ENCODE assay signal across 1 cellular context in the genomic region with DNA sequence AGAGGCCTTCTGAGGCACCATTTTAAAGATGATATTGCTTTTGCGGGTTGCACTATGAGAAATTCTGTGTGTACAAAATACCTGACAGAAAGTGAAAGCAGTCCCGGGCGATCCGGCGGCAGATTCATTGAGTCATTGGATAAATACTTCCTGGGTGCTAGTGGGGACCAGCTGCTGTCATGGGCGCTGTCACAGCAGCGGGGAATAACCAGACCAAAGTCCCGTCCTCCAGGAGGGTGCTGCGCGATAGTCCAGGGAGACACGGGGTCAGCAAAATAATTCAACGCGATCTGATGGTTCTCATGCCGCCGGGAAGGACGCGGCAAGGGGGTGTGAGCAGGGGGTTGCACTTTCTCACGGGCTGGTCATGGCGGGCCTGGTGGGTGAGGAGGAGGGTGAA.
TF ChIP-seq lines count a peak whose summit lies in the region.

No MANE protein-coding gene starts in this region.

TF ChIP-seq in HepG2, 621 proteins besides CTCF, POLR2A, EP300 and RAD21 (continued from another document and continues in another):
- TF ChIP-seq SOX13 (IDR thresholded peaks at IDR 0.05) (no peak), SOX13 (CRISPR knock-in tag; conservative IDR thresholded peaks at IDR 0.05 in 1 of 2, IDR thresholded peaks at IDR 0.05 in 1 of 2) (no peak; a peak in 1 of 4 replicates), NFKB2 (CRISPR knock-in tag; IDR thresholded peaks at IDR 0.05; ENCODE audit: borderline replicate concordance) (no peak), ZNF83 (CRISPR knock-in tag; IDR thresholded peaks at IDR 0.05; ENCODE audit: borderline replicate concordance) (no peak), CCAR2 (optimal IDR thresholded peaks at IDR 0.05; ENCODE audit: low read depth, low read length) (no peak), SALL2 (CRISPR knock-in tag; IDR thresholded peaks at IDR 0.05) (no peak), HNRNPUL1 (IDR thresholded peaks at IDR 0.05; ENCODE audit: low read depth, low read length) (no peak), CBFB (CRISPR knock-in tag; IDR thresholded peaks at IDR 0.05) (no peak), ZNF468 (CRISPR knock-in tag; IDR thresholded peaks at IDR 0.05) (no peak), ZMYM3 (CRISPR knock-in tag; IDR thresholded peaks at IDR 0.05) (no peak), BORCS8-MEF2B (CRISPR knock-in tag; IDR thresholded peaks at IDR 0.05) (no peak), ZNF687 (CRISPR knock-in tag; IDR thresholded peaks at IDR 0.05) (peak; percentile 62), WIZ (CRISPR knock-in tag; IDR thresholded peaks at IDR 0.05) (no peak), GRHL1 (CRISPR knock-in tag; conservative IDR thresholded peaks at IDR 0.05) (no peak), PCBP2 (optimal IDR thresholded peaks at IDR 0.05; ENCODE audit: low read depth, low read length, poor library complexity, severe bottlenecking) (no peak), HMG20A (CRISPR knock-in tag; IDR thresholded peaks at IDR 0.05; ENCODE audit: borderline replicate concordance) (0 out of 2 replicates have a peak, but pooled peaks have one; percentile 17), ZNF138 (CRISPR knock-in tag; IDR thresholded peaks at IDR 0.05; ENCODE audit: low read depth) (no peak), SCMH1 (CRISPR knock-in tag; IDR thresholded peaks at IDR 0.05; ENCODE audit: borderline replicate concordance) (no peak), ARID5B (CRISPR knock-in tag; IDR thresholded peaks at IDR 0.05) (peak; percentile 77), SP5 (CRISPR knock-in tag; IDR thresholded peaks at IDR 0.05; ENCODE audit: borderline replicate concordance, low read depth) (no peak), SMAD3 (CRISPR knock-in tag; IDR thresholded peaks at IDR 0.05) (no peak), KLF16 (CRISPR knock-in tag; IDR thresholded peaks at IDR 0.05) (no peak), MBNL3 (CRISPR knock-in tag; conservative IDR thresholded peaks at IDR 0.05) (no peak), TFAP4 (IDR thresholded peaks at IDR 0.05; ENCODE audit: borderline replicate concordance, low read depth) (peak; percentile 92), ZNF564 (CRISPR knock-in tag; IDR thresholded peaks at IDR 0.05) (no peak), MED13 (CRISPR knock-in tag; IDR thresholded peaks at IDR 0.05) (no peak), HCFC1 (IDR thresholded peaks at IDR 0.05; ENCODE audit: low read depth, low read length) (no peak), ZNF546 (CRISPR knock-in tag; conservative IDR thresholded peaks at IDR 0.05) (no peak), U2AF1 (optimal IDR thresholded peaks at IDR 0.05; ENCODE audit: low read depth, low read length) (no peak), HNF4G (IDR thresholded peaks at IDR 0.05; ENCODE audit: borderline replicate concordance, low read depth, low read length) (no peak), HNF4G (CRISPR knock-in tag; IDR thresholded peaks at IDR 0.05; ENCODE audit: borderline replicate concordance, low read depth) (no peak), GTF2F1 (IDR thresholded peaks at IDR 0.05; ENCODE audit: low read length) (no peak), THAP8 (CRISPR knock-in tag; IDR thresholded peaks at IDR 0.05; ENCODE audit: borderline replicate concordance) (no peak), ATM (IDR thresholded peaks at IDR 0.05; ENCODE audit: borderline replicate concordance) (no peak), SSRP1 (CRISPR knock-in tag; IDR thresholded peaks at IDR 0.05) (no peak), ZNF766 (CRISPR knock-in tag; IDR thresholded peaks at IDR 0.05; ENCODE audit: borderline replicate concordance) (no peak), ZNF652 (CRISPR knock-in tag; IDR thresholded peaks at IDR 0.05; ENCODE audit: borderline replicate concordance, low read depth) (no peak), KLF13 (CRISPR knock-in tag; IDR thresholded peaks at IDR 0.05) (no peak)
- TF ChIP-seq, protein P1, sequence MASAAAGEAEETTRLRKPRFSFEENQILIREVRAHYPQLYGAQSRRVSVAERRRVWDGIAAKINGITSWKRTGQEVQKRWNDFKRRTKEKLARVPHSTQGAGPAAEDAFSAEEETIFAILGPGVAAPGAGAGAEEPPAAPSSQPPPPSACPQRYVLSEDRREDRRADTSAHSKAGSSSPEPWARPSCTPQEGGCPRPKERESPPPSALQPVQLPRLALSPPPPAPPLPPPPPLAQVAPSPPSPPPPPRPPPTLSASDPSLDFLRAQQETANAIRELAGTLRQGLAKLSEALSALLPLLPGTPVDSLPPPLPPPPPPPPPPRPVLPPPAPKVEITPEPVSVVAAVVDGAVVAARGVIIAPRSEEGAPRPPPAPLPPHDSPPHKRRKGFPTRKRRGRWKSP (CRISPR knock-in tag; IDR thresholded peaks at IDR 0.05), result peak; percentile 54; the same call in 1 of the 2 replicates
- TF ChIP-seq, protein P2, sequence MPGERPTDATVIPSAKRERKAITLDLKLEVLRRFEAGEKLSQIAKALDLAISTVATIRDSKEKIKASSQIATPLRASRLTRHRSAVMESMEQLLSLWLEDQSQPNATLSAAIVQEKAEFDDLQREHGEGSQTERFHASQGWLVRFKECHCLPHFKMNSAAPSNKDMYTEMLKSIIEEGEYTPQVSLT (CRISPR knock-in tag; IDR thresholded peaks at IDR 0.05; ENCODE audit: borderline replicate concordance, low read depth), result no peak
- TF ChIP-seq, protein P3, sequence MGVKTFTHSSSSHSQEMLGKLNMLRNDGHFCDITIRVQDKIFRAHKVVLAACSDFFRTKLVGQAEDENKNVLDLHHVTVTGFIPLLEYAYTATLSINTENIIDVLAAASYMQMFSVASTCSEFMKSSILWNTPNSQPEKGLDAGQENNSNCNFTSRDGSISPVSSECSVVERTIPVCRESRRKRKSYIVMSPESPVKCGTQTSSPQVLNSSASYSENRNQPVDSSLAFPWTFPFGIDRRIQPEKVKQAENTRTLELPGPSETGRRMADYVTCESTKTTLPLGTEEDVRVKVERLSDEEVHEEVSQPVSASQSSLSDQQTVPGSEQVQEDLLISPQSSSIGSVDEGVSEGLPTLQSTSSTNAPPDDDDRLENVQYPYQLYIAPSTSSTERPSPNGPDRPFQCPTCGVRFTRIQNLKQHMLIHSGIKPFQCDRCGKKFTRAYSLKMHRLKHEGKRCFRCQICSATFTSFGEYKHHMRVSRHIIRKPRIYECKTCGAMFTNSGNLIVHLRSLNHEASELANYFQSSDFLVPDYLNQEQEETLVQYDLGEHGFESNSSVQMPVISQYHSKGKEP (CRISPR knock-in tag; IDR thresholded peaks at IDR 0.05), result no peak
- TF ChIP-seq, protein P4, sequence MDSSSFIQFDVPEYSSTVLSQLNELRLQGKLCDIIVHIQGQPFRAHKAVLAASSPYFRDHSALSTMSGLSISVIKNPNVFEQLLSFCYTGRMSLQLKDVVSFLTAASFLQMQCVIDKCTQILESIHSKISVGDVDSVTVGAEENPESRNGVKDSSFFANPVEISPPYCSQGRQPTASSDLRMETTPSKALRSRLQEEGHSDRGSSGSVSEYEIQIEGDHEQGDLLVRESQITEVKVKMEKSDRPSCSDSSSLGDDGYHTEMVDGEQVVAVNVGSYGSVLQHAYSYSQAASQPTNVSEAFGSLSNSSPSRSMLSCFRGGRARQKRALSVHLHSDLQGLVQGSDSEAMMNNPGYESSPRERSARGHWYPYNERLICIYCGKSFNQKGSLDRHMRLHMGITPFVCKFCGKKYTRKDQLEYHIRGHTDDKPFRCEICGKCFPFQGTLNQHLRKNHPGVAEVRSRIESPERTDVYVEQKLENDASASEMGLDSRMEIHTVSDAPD (CRISPR knock-in tag; IDR thresholded peaks at IDR 0.05), result no peak
- TF ChIP-seq, protein P5, sequence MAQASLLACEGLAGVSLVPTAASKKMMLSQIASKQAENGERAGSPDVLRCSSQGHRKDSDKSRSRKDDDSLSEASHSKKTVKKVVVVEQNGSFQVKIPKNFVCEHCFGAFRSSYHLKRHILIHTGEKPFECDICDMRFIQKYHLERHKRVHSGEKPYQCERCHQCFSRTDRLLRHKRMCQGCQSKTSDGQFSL (CRISPR knock-in tag; IDR thresholded peaks at IDR 0.05), result no peak
